ENCODE assay signal across 10 cellular contexts in genomic region chr18:13615432-13615861, GRCh38.
A peak's percentile ranks its signal among the peaks of the same experiment; 100 is the strongest.
DNase-seq lines count a peak whose midpoint lies in the region; ATAC-seq and TF ChIP-seq lines count a peak whose summit lies in the region.
"Had no signal": no experiment of that assay in that cellular context is flagged by ENCODE, and none has a peak within 500 bp of the region (broad histone marks: within the 10 kb centered on the region; RNA-seq: fewer than 3 reads in every experiment).

No MANE protein-coding gene starts in this region.

- H3K9me2 ChIP-seq in GM23338 (ENCODE audit: insufficient read depth) = no peaks in the 10 kb centered on the region

- no peak for DNase-seq in activated T-cell treated with anti-CD3 and anti-CD28 coated beads, Interleukin-2, amount 50 U/mL, for 4 hours
- DNase-seq in activated T-cell treated with anti-CD3 and anti-CD28 coated beads for 4 hours = no peak
- peak; percentile 41 for DNase-seq in activated CD4-positive, alpha-beta memory T cell treated with anti-CD3 and anti-CD28 coated beads, Interleukin-2, amount 10 ng/mL, durations not matched to agents 7 days and 5 days
- no peak for DNase-seq in upper lobe of right lung
- DNase-seq in GM23338 (ENCODE audit: low spot score) = no peak
- DNase-seq: NCI-H69 had no signal

- no peaks in the 10 kb centered on the region for H4K20me1 ChIP-seq in GM23338 (replicated peaks; ENCODE audit: insufficient read depth)

- POLR2A ChIA-PET in activated CD4-positive, alpha-beta memory T cell treated with anti-CD3 and anti-CD28 coated beads, Interleukin-2, amount 10 ng/mL, durations not matched to agents 7 days and 5 days (lab: Charles Lee) = interaction anchor here (0.8 to 4.9 kb wide), 6 partner anchors 14 to 624 kb away, joined by 3 to 76 read pairs (median 4); partner anchors contain the start of genes CEP192, FAM210A and RNMT

- peak overlapping the region; percentile 96 for H3K27ac ChIP-seq in layer of hippocampus (ENCODE audit: low read depth, low read length)
- peak overlapping the region; percentile 51 for H3K27ac ChIP-seq in upper lobe of right lung
- no peak overlapping the region for H3K27ac ChIP-seq in GM23338 (ENCODE audit: low read depth)

- H3F3A ChIP-seq in GM23338 (replicated peaks; ENCODE audit: low read depth) = no peaks in the 10 kb centered on the region

- H3K4me2 ChIP-seq in GM23338 = no peak overlapping the region

- peak overlapping the region; percentile 68 for H3K4me3 Mint-ChIP-seq in activated T-cell treated with anti-CD3 and anti-CD28 coated beads, Interleukin-2, amount 50 U/mL, for 4 hours
- H3K4me3 Mint-ChIP-seq in activated CD4-positive, alpha-beta memory T cell treated with anti-CD3 and anti-CD28 coated beads, Interleukin-2, amount 10 ng/mL, durations not matched to agents 7 days and 5 days = peak overlapping the region; percentile 66
- H3K4me3 Mint-ChIP-seq in GM23338 = no peak overlapping the region

- H3K27me3 ChIP-seq in layer of hippocampus (ENCODE audit: control insufficient read depth, insufficient read depth, low read length) = no peaks in the 10 kb centered on the region
- H3K27me3 ChIP-seq in upper lobe of right lung = no peaks in the 10 kb centered on the region
- H3K27me3 ChIP-seq in GM23338 (ENCODE audit: insufficient read depth) = no peaks in the 10 kb centered on the region; the same call in 1 of the 2 replicates
- H3K27me3 ChIP-seq: breast epithelium had no signal

- H3K9me3 Mint-ChIP-seq in activated T-cell treated with anti-CD3 and anti-CD28 coated beads, Interleukin-2, amount 50 U/mL, for 4 hours = no peaks in the 10 kb centered on the region
- no peaks in the 10 kb centered on the region for H3K9me3 Mint-ChIP-seq in activated CD4-positive, alpha-beta memory T cell treated with anti-CD3 and anti-CD28 coated beads, Interleukin-2, amount 10 ng/mL, durations not matched to agents 7 days and 5 days
- H3K9me3 Mint-ChIP-seq in GM23338 = no peaks in the 10 kb centered on the region

- H3K9me3 ChIP-seq in upper lobe of right lung = no peaks in the 10 kb centered on the region
- H3K9me3 ChIP-seq: breast epithelium had no signal

- peaks cover 22% of the 10 kb centered on the region for H3K4me1 ChIP-seq in upper lobe of right lung
- H3K4me1 ChIP-seq in GM23338 (ENCODE audit: insufficient read depth) = peaks cover 11% of the 10 kb centered on the region

- H3K4me3 ChIP-seq in upper lobe of right lung (no peak overlapping the region), GM23338 (no peak overlapping the region)
- H3K4me3 ChIP-seq: breast epithelium had no signal

- no peaks in the 10 kb centered on the region for H3K79me2 ChIP-seq in GM23338 (replicated peaks; ENCODE audit: insufficient read depth)

- H3K4me1 Mint-ChIP-seq in activated T-cell treated with anti-CD3 and anti-CD28 coated beads, Interleukin-2, amount 50 U/mL, for 4 hours (ENCODE audit: low read depth) = peaks cover 71% of the 10 kb centered on the region
- peaks cover 78% of the 10 kb centered on the region for H3K4me1 Mint-ChIP-seq in activated CD4-positive, alpha-beta memory T cell treated with anti-CD3 and anti-CD28 coated beads, Interleukin-2, amount 10 ng/mL, durations not matched to agents 7 days and 5 days
- H3K4me1 Mint-ChIP-seq in GM23338 = peaks cover 21% of the 10 kb centered on the region

- TF ChIP-seq CTCF in upper lobe of right lung (IDR thresholded peaks at IDR 0.05) (no peak), GM23338 (conservative IDR thresholded peaks at IDR 0.05; ENCODE audit: low read depth in 2 of 2) (no peak)

- H2AFZ ChIP-seq in GM23338 = no peak overlapping the region

- intact Hi-C loops in upper lobe of right lung (cut with DNase I) = no loop called here

- H3K27me3 Mint-ChIP-seq in activated T-cell treated with anti-CD3 and anti-CD28 coated beads, Interleukin-2, amount 50 U/mL, for 4 hours (ENCODE audit: low read depth) = no peaks in the 10 kb centered on the region
- no peaks in the 10 kb centered on the region for H3K27me3 Mint-ChIP-seq in activated CD4-positive, alpha-beta memory T cell treated with anti-CD3 and anti-CD28 coated beads, Interleukin-2, amount 10 ng/mL, durations not matched to agents 7 days and 5 days
- H3K27me3 Mint-ChIP-seq in GM23338 (ENCODE audit: insufficient read depth, low read depth, poor library complexity) = peaks cover 32% of the 10 kb centered on the region

- peak overlapping the region; percentile 96 for H3K27ac Mint-ChIP-seq in activated CD4-positive, alpha-beta memory T cell treated with anti-CD3 and anti-CD28 coated beads, Interleukin-2, amount 10 ng/mL, durations not matched to agents 7 days and 5 days
- H3K27ac Mint-ChIP-seq in GM23338 = no peak overlapping the region

- CTCF ChIA-PET in activated CD4-positive, alpha-beta memory T cell treated with anti-CD3 and anti-CD28 coated beads, Interleukin-2, amount 10 ng/mL, durations not matched to agents 7 days and 5 days (lab: Charles Lee) = interaction anchor here (0.8 to 3.9 kb wide), 3 partner anchors 48 to 111 kb away, joined by 3 to 31 read pairs (median 4); partner anchors contain the start of genes FAM210A and RNMT

- H3K36me3 ChIP-seq in upper lobe of right lung = no peaks in the 10 kb centered on the region
- no peaks in the 10 kb centered on the region for H3K36me3 ChIP-seq in GM23338 (ENCODE audit: insufficient read depth)
- H3K36me3 ChIP-seq: breast epithelium had no signal

- peak in 1 of 2 donors; percentile 16 for ATAC-seq in activated T-cell treated with anti-CD3 and anti-CD28 coated beads, Interleukin-2, amount 50 U/mL, for 4 hours
- no peak for ATAC-seq in upper lobe of right lung
- no peak for ATAC-seq in HG03432 (IDR thresholded peaks at IDR 0.05; ENCODE audit: unreplicated experiment)
- no peak for ATAC-seq in GM19023 (IDR thresholded peaks at IDR 0.05; ENCODE audit: unreplicated experiment)
- ATAC-seq in GM23338 = no peak

- no peaks in the 10 kb centered on the region for H3K36me3 Mint-ChIP-seq in activated T-cell treated with anti-CD3 and anti-CD28 coated beads, Interleukin-2, amount 50 U/mL, for 4 hours (ENCODE audit: insufficient read depth)
- H3K36me3 Mint-ChIP-seq in activated CD4-positive, alpha-beta memory T cell treated with anti-CD3 and anti-CD28 coated beads, Interleukin-2, amount 10 ng/mL, durations not matched to agents 7 days and 5 days (ENCODE audit: low read depth) = peaks cover 4% of the 10 kb centered on the region
- H3K36me3 Mint-ChIP-seq in GM23338 (ENCODE audit: low read depth) = no peaks in the 10 kb centered on the region

TF ChIP-seq in GM23338, 12 proteins besides CTCF, POLR2A, EP300 and RAD21 (continues in another document):
- no peak for TF ChIP-seq EZH2 (IDR thresholded peaks at IDR 0.05; ENCODE audit: low read depth, unreplicated experiment)
- TF ChIP-seq STAT1 (IDR thresholded peaks at IDR 0.05; ENCODE audit: unreplicated experiment) = no peak
- TF ChIP-seq ZNF462 (CRISPR knock-in tag; IDR thresholded peaks at IDR 0.05) = no peak
